Comparison of ENCODE assay signal across 8 cellular contexts in the genomic region with DNA sequence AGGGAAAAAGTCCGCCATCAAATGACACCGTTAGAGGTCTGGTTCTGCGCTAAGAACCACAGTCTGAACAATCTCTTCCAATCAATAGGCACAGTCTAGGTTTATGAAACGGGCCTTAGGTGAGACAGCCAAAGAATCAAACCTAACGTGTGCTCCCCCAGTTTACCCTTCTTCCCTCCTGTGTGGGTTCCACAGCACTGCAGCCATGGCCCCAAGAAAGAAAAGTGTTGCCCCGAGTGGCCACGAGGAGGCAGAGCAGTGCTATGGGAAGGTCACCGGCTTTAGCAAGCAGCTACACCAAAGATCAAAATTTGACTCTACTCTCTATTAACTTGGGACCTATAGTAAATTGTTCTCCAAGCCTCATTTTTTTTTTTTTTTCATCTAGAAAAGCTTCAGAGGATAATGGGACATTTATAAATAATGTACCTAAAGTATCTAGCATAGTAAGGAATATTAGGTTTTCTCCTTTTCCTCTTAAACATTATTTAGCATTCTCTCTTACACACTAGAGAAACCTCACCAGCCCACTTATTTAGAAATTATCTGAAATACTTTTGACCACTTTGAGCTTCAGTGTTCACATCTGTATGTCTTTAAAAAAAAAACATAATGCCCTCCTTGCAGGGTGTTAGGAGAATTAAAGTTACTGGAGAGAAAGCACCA.
DNase-seq lines count a peak whose midpoint lies in the region; ATAC-seq and TF ChIP-seq lines count a peak whose summit lies in the region.

No MANE protein-coding gene starts in this region.

- DNase-seq in CD4-positive, alpha-beta memory T cell = peak; percentile 26 to 37 (median 32)
- DNase-seq in RWPE1 (ENCODE audit: low spot score) = peak; percentile 14
- DNase-seq in activated gamma-delta T cell treated with anti-CD3 and anti-CD28 coated beads, Interleukin-2, amount 50 U/mL, for 16 hours (ENCODE audit: low read depth) = peak; percentile 38
- peak in 41 of 42 donors; percentile 12 to 83 (median 61) for DNase-seq in head of caudate nucleus
- DNase-seq in psoas muscle = peak; percentile 62 to 72

- ATAC-seq in GM19324 (IDR thresholded peaks at IDR 0.05; ENCODE audit: low FRiP score, unreplicated experiment) = peak; percentile 55
- peak; percentile 78 for ATAC-seq in HG03520 (IDR thresholded peaks at IDR 0.05; ENCODE audit: unreplicated experiment)
- peak; percentile 74 to 96 (median 92) for ATAC-seq in psoas muscle
- no peak for ATAC-seq in HG03139 (IDR thresholded peaks at IDR 0.05; ENCODE audit: unreplicated experiment)

- H3K36me3 ChIP-seq in CD4-positive, alpha-beta memory T cell (ENCODE audit: insufficient read depth, low read length) = peaks cover 34% of the 10 kb centered on the region
- peaks cover 3 to 76% of the 10 kb centered on the region in 2 donors for H3K36me3 ChIP-seq in psoas muscle (ENCODE audit: insufficient read depth in 1 of 2, low read depth in 1 of 2)

- H3K27ac Mint-ChIP-seq in CD4-positive, alpha-beta memory T cell = peak overlapping the region in 1 of 7 donors; percentile 57

- CTCF ChIA-PET in CD4-positive, alpha-beta memory T cell (lab: Charles Lee; ENCODE audit: partially characterized antibody) = interaction anchor here (0.7 to 2.3 kb wide), 6 partner anchors 9 to 383 kb away, joined by 3 to 20 read pairs (median 4); no protein-coding TSS in a partner anchor
- CTCF ChIA-PET in RWPE1 (lab: Yijun Ruan, JAX) = interaction anchor here (0.5 to 1.0 kb wide), 11 partner anchors 8 to 1936 kb away, joined by 3 to 6 read pairs (median 3); no protein-coding TSS in a partner anchor

- H3K36me3 Mint-ChIP-seq in CD4-positive, alpha-beta memory T cell = peaks cover 69 to 77% of the 10 kb centered on the region in 2 donors

- H3K9me3 ChIP-seq in CD4-positive, alpha-beta memory T cell (ENCODE audit: control insufficient read depth in 1 of 2, low read length in 2 of 2) = no peaks in the 10 kb centered on the region
- H3K9me3 ChIP-seq in psoas muscle = no peaks in the 10 kb centered on the region

- no peaks in the 10 kb centered on the region for H3K9me3 Mint-ChIP-seq in CD4-positive, alpha-beta memory T cell

- H3K4me1 Mint-ChIP-seq in CD4-positive, alpha-beta memory T cell = peaks cover 0 to 5% (median 1%) of the 10 kb centered on the region in 4 donors

- WGBS in psoas muscle, 3 donors = 56 to 58% (median 57%) methylated on average over 8 of the region's 8 CpGs

- POLR2A ChIA-PET in CD4-positive, alpha-beta memory T cell (lab: Charles Lee; ENCODE audit: partially characterized antibody) = interaction anchor here (0.7 kb wide), 1 partner anchor 381 kb away, joined by 4 read pairs; no protein-coding TSS in a partner anchor
- POLR2A ChIA-PET in RWPE1 (lab: Yijun Ruan, JAX; ENCODE audit: low non-redundant PET) = no interaction called here

- H3K27ac ChIP-seq in CD4-positive, alpha-beta memory T cell (ENCODE audit: low read depth, low read length) = no peak overlapping the region
- H3K27ac ChIP-seq in RWPE1 (no peak overlapping the region), psoas muscle (no peak overlapping the region)

- intact Hi-C loops in CD4-positive, alpha-beta memory T cell (cut with micrococcal nuclease) = loop anchor here (2.0 kb wide), 1 partner anchor 244 kb away; no protein-coding TSS in a partner anchor
- intact Hi-C loops in head of caudate nucleus (cut with DNase I) = loop anchor here (5.0 to 10.0 kb wide), 2 partner anchors 153 to 246 kb away; a partner anchor contains a TSS
- intact Hi-C loops in psoas muscle (cut with DNase I) = loop anchor here (2.0 to 10.0 kb wide), 3 partner anchors 154 to 246 kb away; a partner anchor contains a TSS

- no peak overlapping the region for H3K4me3 ChIP-seq in CD4-positive, alpha-beta memory T cell (ENCODE audit: low read length in 2 of 2)
- H3K4me3 ChIP-seq in psoas muscle = no peak overlapping the region

- H3K27me3 ChIP-seq in CD4-positive, alpha-beta memory T cell (ENCODE audit: insufficient read depth, low read length) = no peaks in the 10 kb centered on the region
- H3K27me3 ChIP-seq in psoas muscle (ENCODE audit: insufficient read depth in 3 of 3, low read length in 2 of 3) = no peaks in the 10 kb centered on the region

- H3K27me3 Mint-ChIP-seq in CD4-positive, alpha-beta memory T cell = no peaks in the 10 kb centered on the region

- no peak overlapping the region for H3K4me3 Mint-ChIP-seq in CD4-positive, alpha-beta memory T cell

- peaks cover 4% of the 10 kb centered on the region for H3K4me1 ChIP-seq in CD4-positive, alpha-beta memory T cell (ENCODE audit: insufficient read depth, low read length)
- H3K4me1 ChIP-seq in psoas muscle = no peaks in the 10 kb centered on the region

- TF ChIP-seq CTCF in RWPE1 (conservative IDR thresholded peaks at IDR 0.05; ENCODE audit: low read depth) (peak; percentile 75), psoas muscle (IDR thresholded peaks at IDR 0.05) (peak; percentile 81)

Comparison
In these comparisons a context has a peak if more than half of its experiments do, and no peak if none do; other contexts are left out.
1. DNase-seq: peak in every context shown above with its lines; median percentile 67 in psoas muscle; 61 in head of caudate nucleus; 38 in activated gamma-delta T cell treated with anti-CD3 and anti-CD28 coated beads, Interleukin-2, amount 50 U/mL, for 16 hours; 32 in CD4-positive, alpha-beta memory T cell; 14 in RWPE1.